8 cellular contexts compared by ENCODE assay signal in the genomic region with DNA sequence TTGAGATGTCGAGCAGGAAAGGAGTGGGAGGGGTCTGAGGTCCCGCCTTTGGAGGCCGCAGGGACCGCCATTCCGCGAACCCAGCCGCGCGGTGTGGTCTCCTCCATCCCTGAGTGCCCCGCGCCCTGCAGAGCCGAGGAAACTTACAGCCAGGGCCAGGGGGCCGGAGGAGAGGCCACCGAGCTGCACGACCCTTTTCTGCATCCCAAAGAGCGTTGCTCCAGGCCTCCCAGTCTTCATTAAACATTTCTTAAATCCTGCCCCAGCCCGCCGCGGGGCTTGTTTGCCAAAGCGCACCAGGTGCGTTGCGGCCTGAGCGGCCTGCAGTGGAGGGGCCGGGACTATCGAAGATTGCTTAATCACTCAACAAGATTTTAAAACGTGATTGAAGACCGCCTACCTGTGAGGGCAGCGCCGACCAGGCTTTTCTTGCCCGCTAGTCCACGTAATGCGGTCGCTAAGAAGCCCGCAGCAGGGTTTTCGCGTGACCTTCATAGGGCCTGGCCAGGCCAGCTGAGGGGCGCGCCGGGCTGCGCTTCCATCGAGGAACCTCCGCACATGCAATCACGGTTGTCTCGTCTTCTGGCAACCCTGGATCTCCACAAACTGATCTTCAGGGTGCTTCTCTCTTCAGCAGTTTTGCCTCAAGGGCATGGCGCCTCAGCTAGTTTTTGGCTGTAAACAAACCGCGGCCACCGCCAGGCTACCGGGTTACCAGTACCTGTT. TPM values are rescaled to one million over a fixed set of nuclear protein-coding genes. Genes with fewer than 3 reads are reported as not detected.
A peak's percentile ranks its signal among the peaks of the same experiment; 100 is the strongest.
DNase-seq lines count a peak whose midpoint lies in the region; ATAC-seq and TF ChIP-seq lines count a peak whose summit lies in the region.
"Had no signal": no experiment of that assay in that cellular context is flagged by ENCODE, and none has a peak within 500 bp of the region (broad histone marks: within the 10 kb centered on the region; RNA-seq: fewer than 3 reads in every experiment).

No MANE protein-coding gene starts in this region.

- TF ChIP-seq CTCF in breast epithelium (IDR thresholded peaks at IDR 0.05) (no peak), right lobe of liver (IDR thresholded peaks at IDR 0.05) (no peak), suprapubic skin (IDR thresholded peaks at IDR 0.05) (no peak)

- TF ChIP-seq POLR2A in breast epithelium (IDR thresholded peaks at IDR 0.05) (no peak), right lobe of liver (IDR thresholded peaks at IDR 0.05) (no peak), suprapubic skin (IDR thresholded peaks at IDR 0.05) (no peak)

- WGBS in HUES64, result 9% methylated on average over 49 of the region's 49 CpGs
- WGBS in right lobe of liver (ENCODE audit: insufficient coverage, low coverage, low lambda C conversion rate, missing lambda C conversion rate), result 42% methylated on average over 20 of the region's 49 CpGs
- 70% methylated on average over 46 of the region's 49 CpGs for WGBS in suprapubic skin

- ATAC-seq in right lobe of liver, result no peak

- H3K27ac ChIP-seq in HUES64 (ENCODE audit: low read depth, low read length), result peak overlapping the region; percentile 99
- H3K27ac ChIP-seq in breast epithelium, result peak overlapping the region; percentile 99
- no peak overlapping the region for H3K27ac ChIP-seq in right lobe of liver
- H3K27ac ChIP-seq in suprapubic skin, result peak overlapping the region; percentile 95

- intact Hi-C loops in breast epithelium (cut with DNase I; ENCODE audit: low total_unique reads), result loop anchor here (5.0 kb wide), 1 partner anchor 95 kb away; no protein-coding TSS in a partner anchor
- intact Hi-C loops in right lobe of liver (cut with DNase I), result no loop called here

- H3K4me3 ChIP-seq in HUES64 (ENCODE audit: low read length) (peak overlapping the region; percentile 88), breast epithelium (peak overlapping the region; percentile 87 to 97 (median 91)), right lobe of liver (peak overlapping the region in 2 of 3 donors; percentile 32 to 53), suprapubic skin (peak overlapping the region; percentile 86)

- no peak for TF ChIP-seq EP300 in suprapubic skin (IDR thresholded peaks at IDR 0.05)

- H3K9ac ChIP-seq in HUES64 (ENCODE audit: low read depth, low read length), result peak overlapping the region; percentile 96

- DNase-seq in breast epithelium (ENCODE audit: low spot score in 2 of 2) (peak in 1 of 2 donors; percentile 74), right lobe of liver (no peak), suprapubic skin (ENCODE audit: low spot score in 2 of 2) (peak in 1 of 2 donors; percentile 77), COLO668 (lab: John Stamatoyannopoulos, UW; ENCODE audit: unreplicated experiment) (no peak), NCI-H2107 treated with DMSO at 0.1 percent for 48 hours (lab: John Stamatoyannopoulos, UW; ENCODE audit: unreplicated experiment) (no peak)
- no peak for DNase-seq in activated naive CD4-positive, alpha-beta T cell (lab: John Stamatoyannopoulos, UW)
- DNase-seq: MV-4-11 had no signal

- H3K36me3 ChIP-seq in HUES64 (ENCODE audit: insufficient read depth, low read length) (no peaks in the 10 kb centered on the region), breast epithelium (no peaks in the 10 kb centered on the region), right lobe of liver (no peaks in the 10 kb centered on the region), suprapubic skin (no peaks in the 10 kb centered on the region)

- H3K27me3 ChIP-seq in HUES64 (ENCODE audit: insufficient read depth, low read length) (no peaks in the 10 kb centered on the region), breast epithelium (no peaks in the 10 kb centered on the region), right lobe of liver (peaks cover 0 to 19% of the 10 kb centered on the region in 2 donors), suprapubic skin (no peaks in the 10 kb centered on the region)

- H3K4me1 ChIP-seq in HUES64 (ENCODE audit: insufficient read depth, low read length) (peaks cover 12% of the 10 kb centered on the region; the same call in 1 of the 2 replicates), breast epithelium (peaks cover 0 to 4% of the 10 kb centered on the region in 2 donors), right lobe of liver (peaks cover 0 to 12% (median 0%) of the 10 kb centered on the region in 4 donors), suprapubic skin (peaks cover 27% of the 10 kb centered on the region)

- H3K9me3 ChIP-seq in HUES64 (ENCODE audit: insufficient read depth, low read depth, low read length) (no peaks in the 10 kb centered on the region), breast epithelium (no peaks in the 10 kb centered on the region), right lobe of liver (no peaks in the 10 kb centered on the region), suprapubic skin (no peaks in the 10 kb centered on the region)

RNA-seq across cellular contexts. Expression of gene CTBP2, which starts 2.0 kb away (rescaled TPM):
- 166 TPM for polyA plus RNA-seq in HUES64 (2013, experiment 1 of 2)
- polyA plus RNA-seq in HUES64 (2013, experiment 2 of 2), result 145 TPM
- total RNA-seq in breast epithelium (10 to 100 TPM; 53.1 to 91.2 (median 65.9) TPM), right lobe of liver (1 to 10 TPM; 3.2 to 8.2 (median 5.4) TPM), suprapubic skin (10 to 100 TPM; 19.7 to 45.7 (median 29.4) TPM)

Comparison
In these comparisons a context has a peak if more than half of its experiments do, and no peak if none do; other contexts are left out.
1. H3K27ac ChIP-seq: peak in HUES64 (single experiment), breast epithelium (2 of 2) and suprapubic skin (single experiment); none in right lobe of liver (0 of 3).
2. Peak in every context shown above with its lines, with median percentiles within 50 percentile points of each other: H3K4me3 ChIP-seq.